In the genomic region with DNA sequence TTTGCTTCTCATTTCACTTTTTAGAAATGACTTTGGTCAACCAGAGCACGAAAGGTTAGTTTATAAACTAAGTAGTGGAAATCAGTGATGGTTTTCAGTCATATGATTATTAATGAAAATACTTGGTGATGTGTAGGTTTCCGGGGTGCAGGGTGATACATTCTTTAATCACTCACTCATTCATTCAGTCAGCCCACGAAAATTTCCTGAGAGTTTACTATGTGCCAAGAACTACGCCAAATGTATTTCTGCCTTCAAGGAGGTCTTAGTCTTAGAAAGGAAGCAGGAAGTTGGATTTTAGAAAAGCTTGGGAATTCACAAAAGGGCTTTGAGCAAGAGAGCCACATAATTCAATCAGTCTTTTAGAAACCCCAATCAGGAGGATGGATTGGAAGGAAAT, we compare ENCODE assay signal across 24 cellular contexts.
"Had no signal": no experiment of that assay in that cellular context is flagged by ENCODE, and none has a peak within 500 bp of the region (broad histone marks: within the 10 kb centered on the region; RNA-seq: fewer than 3 reads in every experiment).

No MANE protein-coding gene starts in this region.

- H3K27me3 ChIP-seq: Peyer's patch, SJCRH30 had no signal

- H3K4me3 Mint-ChIP-seq: activated CD4-positive, alpha-beta T cell treated with anti-CD3 and anti-CD28 coated beads for 36 hours; activated CD8-positive, alpha-beta T cell treated with anti-CD3 and anti-CD28 coated beads for 36 hours; activated naive CD8-positive, alpha-beta T cell treated with anti-CD3 and anti-CD28 coated beads, Interleukin-2, amount 10 ng/mL, durations not matched to agents 7 days and 5 days had no signal

- H3K36me3 Mint-ChIP-seq: activated naive CD8-positive, alpha-beta T cell treated with anti-CD3 and anti-CD28 coated beads, Interleukin-2, amount 10 ng/mL, durations not matched to agents 7 days and 5 days had no signal

- H3K4me1 ChIP-seq: adrenal gland, Peyer's patch, SJCRH30 had no signal

- H3K4me1 Mint-ChIP-seq: activated CD4-positive, alpha-beta T cell treated with anti-CD3 and anti-CD28 coated beads for 36 hours had no signal

- H3K36me3 ChIP-seq: adrenal gland, Peyer's patch, SJCRH30, WERI-Rb-1 had no signal

- H3K27ac ChIP-seq: adrenal gland, Peyer's patch, RWPE1, SJCRH30, WERI-Rb-1 had no signal

- H3K4me2 ChIP-seq: SK-N-SH had no signal

- FAIRE-seq: bronchial epithelial cell had no signal

- H3K9ac ChIP-seq: SK-N-SH had no signal

- ATAC-seq: activated CD4-positive, alpha-beta T cell treated with anti-CD3 and anti-CD28 coated beads for 36 hours; activated CD8-positive, alpha-beta T cell treated with anti-CD3 and anti-CD28 coated beads for 36 hours had no signal

- H3K9me3 Mint-ChIP-seq: activated CD8-positive, alpha-beta T cell treated with anti-CD3 and anti-CD28 coated beads for 36 hours; activated naive CD8-positive, alpha-beta T cell treated with anti-CD3 and anti-CD28 coated beads, Interleukin-2, amount 10 ng/mL, durations not matched to agents 7 days and 5 days had no signal

- DNase-seq: activated CD4-positive, alpha-beta T cell treated with anti-CD3 and anti-CD28 coated beads for 36 hours; activated CD8-positive, alpha-beta memory T cell treated with anti-CD3 and anti-CD28 coated beads, Interleukin-2, amount 50 U/mL, for 4 hours; activated CD8-positive, alpha-beta T cell treated with anti-CD3 and anti-CD28 coated beads for 36 hours; activated naive CD4-positive, alpha-beta T cell treated with anti-CD3 and anti-CD28 coated beads, Interleukin-2, amount 50 U/mL, for 16 hours; activated naive CD8-positive, alpha-beta T cell treated with anti-CD3 and anti-CD28 coated beads, Interleukin-2, amount 10 ng/mL, durations not matched to agents 7 days and 5 days; adrenal gland; anterior cingulate cortex; central memory CD4-positive, alpha-beta T cell; NCI-H1092; NCI-H1417; NCI-H2029; NCI-H2107; NCI-H2171 treated with DMSO at 0.1 percent for 48 hours; NCI-H345; NCI-H510A treated with DMSO at 0.1 percent for 48 hours; NCI-H69; Peyer's patch; Right ventricle myocardium superior; SJCRH30; SK-N-SH; T-helper 1 cell; WERI-Rb-1 had no signal

- H3K4me3 ChIP-seq: adrenal gland, Peyer's patch, SJCRH30 had no signal

- H3K27ac Mint-ChIP-seq: activated CD4-positive, alpha-beta T cell treated with anti-CD3 and anti-CD28 coated beads for 36 hours; activated CD8-positive, alpha-beta T cell treated with anti-CD3 and anti-CD28 coated beads for 36 hours; activated naive CD8-positive, alpha-beta T cell treated with anti-CD3 and anti-CD28 coated beads, Interleukin-2, amount 10 ng/mL, durations not matched to agents 7 days and 5 days had no signal

- H3K9me3 ChIP-seq: adrenal gland, Peyer's patch, SJCRH30, SK-N-SH had no signal
